In the genomic region with DNA sequence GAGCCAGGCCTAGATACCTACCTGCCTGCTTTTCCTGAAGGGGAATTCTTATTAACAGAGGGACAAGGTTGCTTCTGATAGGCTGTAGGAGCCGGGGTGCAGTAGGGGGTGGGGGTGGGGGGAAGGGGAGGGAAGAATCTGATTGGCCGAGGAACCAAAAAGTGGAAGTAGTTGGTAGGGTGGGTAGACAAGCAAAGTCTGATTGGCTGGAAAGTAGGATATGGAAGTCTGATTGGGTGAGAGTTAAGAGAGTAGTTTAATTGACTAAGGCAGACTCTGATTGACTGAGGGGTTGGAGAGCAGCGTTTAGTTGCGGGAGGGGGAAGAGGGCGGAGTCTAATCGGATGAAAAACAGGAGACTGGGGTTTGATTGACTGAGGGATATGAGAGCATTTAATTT, we compare ENCODE assay signal across 25 cellular contexts. TPM values are rescaled to one million over a fixed set of nuclear protein-coding genes. Genes with fewer than 3 reads are reported as not detected.
DNase-seq lines count a peak whose midpoint lies in the region; ATAC-seq, FAIRE-seq and TF ChIP-seq lines count a peak whose summit lies in the region.
"Had no signal": no experiment of that assay in that cellular context is flagged by ENCODE, and none has a peak within 500 bp of the region (broad histone marks: within the 10 kb centered on the region; RNA-seq: fewer than 3 reads in every experiment).

No MANE protein-coding gene starts in this region.

- POLR2A ChIA-PET in K562 (lab: Yijun Ruan, JAX) = no interaction called here

- no peaks in the 10 kb centered on the region for H4K20me1 ChIP-seq in K562 (replicated peaks; ENCODE audit: control insufficient read depth, insufficient read depth, low read length)

- no peak for TF ChIP-seq CTCF in K562 (IDR thresholded peaks at IDR 0.05 in 2 of 3, conservative IDR thresholded peaks at IDR 0.05 in 1 of 3; ENCODE audit: insufficient read depth in 2 of 3, low read depth in 1 of 3, low read length in 3 of 3)
- no peak for TF ChIP-seq CTCF in sigmoid colon (IDR thresholded peaks at IDR 0.05)

- H3K4me3 ChIP-seq in K562 (no peak overlapping the region), sigmoid colon (no peak overlapping the region)
- H3K4me3 ChIP-seq in effector memory CD4-positive, alpha-beta T cell (ENCODE audit: insufficient read depth, low read depth, low read length, poor library complexity, severe bottlenecking) = no peak overlapping the region
- H3K4me3 ChIP-seq: gastrocnemius medialis, HAP-1, MG63, spleen, upper lobe of left lung had no signal

- in situ Hi-C loops in K562 (cut with MboI) = no loop called here

- TF ChIP-seq POLR2A in H54 (IDR thresholded peaks at IDR 0.05; ENCODE audit: low read depth, low read length) (no peak), K562 (conservative IDR thresholded peaks at IDR 0.05) (no peak), sigmoid colon (IDR thresholded peaks at IDR 0.05) (no peak)

- H3K9me3 ChIP-seq in K562 (replicated peaks; ENCODE audit: control insufficient read depth, insufficient read depth, low read depth, low read length) = no peaks in the 10 kb centered on the region
- H3K9me3 ChIP-seq in sigmoid colon = no peaks in the 10 kb centered on the region
- no peaks in the 10 kb centered on the region for H3K9me3 ChIP-seq in effector memory CD4-positive, alpha-beta T cell (ENCODE audit: control insufficient read depth, low read length)
- H3K9me3 ChIP-seq: gastrocnemius medialis, HAP-1, spleen, upper lobe of left lung had no signal

- FAIRE-seq in H54 (lab: Jason Lieb, UNC) (no peak), K562 (lab: Jason Lieb, UNC) (no peak)

- TF ChIP-seq RAD21 in K562 (CRISPR knock-in tag; conservative IDR thresholded peaks at IDR 0.05 in 1 of 2, IDR thresholded peaks at IDR 0.05 in 1 of 2) = no peak

- no peak overlapping the region for H2AFZ ChIP-seq in K562 (ENCODE audit: low read depth, low read length)

- peaks cover 2 to 15% of the 10 kb centered on the region in 2 experiments; a peak in 4 of 5 replicates for H3K27me3 ChIP-seq in K562 (ENCODE audit: control insufficient read depth in 2 of 2, insufficient read depth in 2 of 2, low read length in 2 of 2)
- peaks cover 0 to 23% (median 5%) of the 10 kb centered on the region in 3 donors for H3K27me3 ChIP-seq in sigmoid colon
- no peaks in the 10 kb centered on the region for H3K27me3 ChIP-seq in effector memory CD4-positive, alpha-beta T cell (replicated peaks; ENCODE audit: control insufficient read depth, insufficient read depth, low read length, poor library complexity, severe bottlenecking)
- H3K27me3 ChIP-seq: upper lobe of left lung had no signal

- intact Hi-C loops in K562 (cut with micrococcal nuclease) = no loop called here
- intact Hi-C loops in sigmoid colon (cut with DNase I) = no loop called here

- peak; percentile 43 for ATAC-seq in K562
- ATAC-seq: esophagus mucosa, gastrocnemius medialis had no signal

- H3K9ac ChIP-seq in K562 (ENCODE audit: insufficient read depth in 1 of 2, low read depth in 2 of 2, low read length in 2 of 2) = no peak overlapping the region

- no TSS peak for BruUV-seq in K562 (replicated peaks; lab: Mats Ljungman, UMichigan)

- no peaks in the 10 kb centered on the region for H3K9me1 ChIP-seq in K562 (ENCODE audit: control insufficient read depth, insufficient read depth, low read length)

- H3K36me3 ChIP-seq in K562 (ENCODE audit: control insufficient read depth, insufficient read depth, low read length) (no peaks in the 10 kb centered on the region), sigmoid colon (no peaks in the 10 kb centered on the region)
- H3K36me3 ChIP-seq in effector memory CD4-positive, alpha-beta T cell (ENCODE audit: control insufficient read depth, insufficient read depth, low read length) = no peaks in the 10 kb centered on the region
- H3K36me3 ChIP-seq: gastrocnemius medialis, HAP-1, MG63, spleen, upper lobe of left lung had no signal

- DNase-seq in COLO829 (ENCODE audit: low spot score) (peak; percentile 13), H54 (ENCODE audit: insufficient read length, low spot score) (peak; percentile 68), RKO (ENCODE audit: low spot score) (peak; percentile 41), K562 (ENCODE audit: extremely low read depth in 1 of 4, low spot score in 3 of 4) (peak in 3 of 4 experiments; percentile 26 to 55 (median 28)), sigmoid colon (no peak), inferior parietal cortex (ENCODE audit: extremely low spot score) (no peak), SW 1271 (lab: John Stamatoyannopoulos, UW) (no peak)
- DNase-seq in effector memory CD4-positive, alpha-beta T cell = no peak
- DNase-seq: activated CD4-positive, alpha-beta T cell treated with anti-CD3 and anti-CD28 coated beads, Interleukin-2, amount 50 U/mL, for 4 hours; activated naive CD4-positive, alpha-beta T cell treated with Interleukin-2 at 50 U/mL for 16 hours; anterior cingulate cortex; DMS79 treated with DMSO at 0.1 percent for 48 hours; hypothalamus; MG63; NCI-H1930; NCI-H510A; spleen; stimulated activated CD4-positive, alpha-beta T cell treated with anti-CD3 and anti-CD28 coated beads, Interleukin-4, amount 100 ng/mL, for 24 hours; upper lobe of left lung had no signal

- H3K4me1 ChIP-seq in K562 (replicated peaks in 1 of 2; ENCODE audit: control insufficient read depth in 2 of 2, insufficient read depth in 2 of 2, low read length in 2 of 2) = no peaks in the 10 kb centered on the region
- H3K4me1 ChIP-seq in sigmoid colon = no peaks in the 10 kb centered on the region
- no peaks in the 10 kb centered on the region for H3K4me1 ChIP-seq in effector memory CD4-positive, alpha-beta T cell (ENCODE audit: control insufficient read depth, insufficient read depth, low read length, poor library complexity, severe bottlenecking)
- H3K4me1 ChIP-seq: HAP-1, spleen, upper lobe of left lung had no signal

- H3K79me2 ChIP-seq in K562 (ENCODE audit: control insufficient read depth, insufficient read depth, low read length) = no peaks in the 10 kb centered on the region

- WGBS in K562 (ENCODE audit: insufficient coverage, low coverage, missing lambda C conversion rate) = 2% methylated on average over 6 of the region's 6 CpGs
- WGBS in sigmoid colon, 2 donors = 58 to 72% methylated on average over 6 of the region's 6 CpGs

- no peak overlapping the region for H3K4me2 ChIP-seq in K562 (ENCODE audit: insufficient read depth, low read length)

- no peak overlapping the region for H3K27ac ChIP-seq in K562 (ENCODE audit: extremely low read depth, low read depth, low read length)
- H3K27ac ChIP-seq in sigmoid colon = no peak overlapping the region
- no peak overlapping the region for H3K27ac ChIP-seq in effector memory CD4-positive, alpha-beta T cell (ENCODE audit: insufficient read depth, low read length, poor library complexity, severe bottlenecking)
- H3K27ac ChIP-seq: gastrocnemius medialis, spleen, upper lobe of left lung had no signal

- TF ChIP-seq EP300 in K562 (IDR thresholded peaks at IDR 0.05; ENCODE audit: low read length) = no peak
- no peak for TF ChIP-seq EP300 in sigmoid colon (IDR thresholded peaks at IDR 0.05)

- CTCF ChIA-PET in K562 (lab: Yijun Ruan, JAX; ENCODE audit: low intra/inter-chr PET ratio) = no interaction called here

RNA-seq across cellular contexts. Expression of a gene that starts 9.4 kb away (rescaled TPM):
- not detected in 2 replicates for total RNA-seq in K562 (2011; cell fraction: chromatin; rRNA removed; ENCODE audit: low replicate concordance)
- not detected in 2 replicates for total RNA-seq in K562 (2011; cell fraction: nucleolus; rRNA removed)
- not detected in 2 replicates for total RNA-seq in K562 (2011; cell fraction: nucleoplasm; rRNA removed)
- not detected in 2 replicates for total RNA-seq in K562 (2014; rRNA removed)
- not detected in 2 replicates for total RNA-seq in K562 (2014; rRNA removed; fragmentation: Illumina TruSeq; extraction: Trizol)
- total RNA-seq in K562 (2015; rRNA removed; fragmentation: Illumina TruSeq; extraction: Trizol) = not detected in 2 replicates
- not detected in 2 replicates for total RNA-seq in K562 (2021)
- not detected in 2 replicates for polyA plus RNA-seq in K562 (2011; rRNA removed)
- polyA plus RNA-seq in K562 (2011; cell fraction: cytosol; rRNA removed) = not detected in 2 replicates
- not detected in 2 replicates for polyA plus RNA-seq in K562 (2011; cell fraction: nucleus; rRNA removed)
- not detected in 2 replicates for polyA plus RNA-seq in K562 (2012)
- polyA plus RNA-seq in K562 (2014; fragmentation: Illumina TruSeq; extraction: Trizol) = not detected in 2 replicates
- polyA plus RNA-seq in K562 (2014; fragmentation: Nextera tagmentation; extraction: Ambion mirVana) = not detected
- not detected in 2 replicates for polyA plus RNA-seq in K562 (2014; rRNA removed)
- polyA minus RNA-seq in K562 (2011; rRNA and poly(A)+ RNA removed) = not detected in 2 replicates
- not detected in 2 replicates for polyA minus RNA-seq in K562 (2011; cell fraction: cytosol; rRNA and poly(A)+ RNA removed)
- polyA minus RNA-seq in K562 (2011; cell fraction: nucleus; rRNA and poly(A)+ RNA removed) = not detected in 2 replicates
- total RNA-seq in sigmoid colon = not detected
- polyA plus RNA-seq in sigmoid colon = under 1 TPM in 1 of 3 donors, not detected in 2; 0.07 TPM
- total RNA-seq: kidney epithelial cell, myocyte, renal cortical epithelial cell had no signal

RNA-seq across cellular contexts. Expression of a gene that starts 19.6 kb away (rescaled TPM):
- total RNA-seq in K562 (2011; cell fraction: chromatin; rRNA removed; ENCODE audit: low replicate concordance) = not detected in 2 replicates
- total RNA-seq in K562 (2011; cell fraction: nucleolus; rRNA removed) = not detected in 2 replicates
- total RNA-seq in K562 (2011; cell fraction: nucleoplasm; rRNA removed) = not detected in 2 replicates
- total RNA-seq in K562 (2014; rRNA removed) (not detected in 2 replicates), K562 (2014; rRNA removed; fragmentation: Illumina TruSeq; extraction: Trizol) (not detected in 2 replicates), K562 (2015; rRNA removed; fragmentation: Illumina TruSeq; extraction: Trizol) (not detected in 2 replicates), K562 (2021) (not detected in 2 replicates), sigmoid colon (not detected)
- polyA plus RNA-seq in K562 (2011; rRNA removed) (not detected in 2 replicates), K562 (2014; fragmentation: Illumina TruSeq; extraction: Trizol) (not detected in 2 replicates), K562 (2014; fragmentation: Nextera tagmentation; extraction: Ambion mirVana) (not detected), K562 (2014; rRNA removed) (not detected in 2 replicates), sigmoid colon (under 1 TPM in 1 of 3 donors, not detected in 2; 0.60 TPM)
- polyA plus RNA-seq in K562 (2011; cell fraction: cytosol; rRNA removed) = not detected in 2 replicates
- not detected in 2 replicates for polyA plus RNA-seq in K562 (2011; cell fraction: nucleus; rRNA removed)
- polyA plus RNA-seq in K562 (2012) = not detected in 2 replicates
- polyA minus RNA-seq in K562 (2011; rRNA and poly(A)+ RNA removed) = not detected in 2 replicates
- not detected in 2 replicates for polyA minus RNA-seq in K562 (2011; cell fraction: cytosol; rRNA and poly(A)+ RNA removed)
- polyA minus RNA-seq in K562 (2011; cell fraction: nucleus; rRNA and poly(A)+ RNA removed) = not detected in 2 replicates
- total RNA-seq: esophagus mucosa, gastrocnemius medialis, kidney epithelial cell, myocyte, renal cortical epithelial cell, upper lobe of left lung had no signal

RNA-seq across cellular contexts. Expression of a gene that starts 34.6 kb away (rescaled TPM):
- 0.35 TPM in 1 of 2 replicates, not detected in the other for total RNA-seq in K562 (2011; cell fraction: chromatin; rRNA removed; ENCODE audit: low replicate concordance)
- total RNA-seq in K562 (2011; cell fraction: nucleolus; rRNA removed) = 0.13 TPM in 1 of 2 replicates, not detected in the other
- total RNA-seq in K562 (2011; cell fraction: nucleoplasm; rRNA removed) = 2.5 TPM in 1 of 2 replicates, not detected in the other
- total RNA-seq in K562 (2014; rRNA removed) = 0.04 TPM in 1 of 2 replicates, not detected in the other
- not detected in 2 replicates for total RNA-seq in K562 (2014; rRNA removed; fragmentation: Illumina TruSeq; extraction: Trizol)
- total RNA-seq in K562 (2015; rRNA removed; fragmentation: Illumina TruSeq; extraction: Trizol) = not detected in 2 replicates
- 0.44 and 0.87 TPM in 2 replicates for total RNA-seq in K562 (2021)
- polyA plus RNA-seq in K562 (2011; rRNA removed) = not detected in 2 replicates
- 0.01 TPM in 1 of 2 replicates, not detected in the other for polyA plus RNA-seq in K562 (2011; cell fraction: cytosol; rRNA removed)
- 0.04 and 0.16 TPM in 2 replicates for polyA plus RNA-seq in K562 (2011; cell fraction: nucleus; rRNA removed)
- polyA plus RNA-seq in K562 (2012) = 0.08 and 0.16 TPM in 2 replicates
- not detected in 2 replicates for polyA plus RNA-seq in K562 (2014; fragmentation: Illumina TruSeq; extraction: Trizol)
- polyA plus RNA-seq in K562 (2014; fragmentation: Nextera tagmentation; extraction: Ambion mirVana) = not detected
- 0.07 TPM in 1 of 2 replicates, not detected in the other for polyA plus RNA-seq in K562 (2014; rRNA removed)
- not detected in 2 replicates for polyA minus RNA-seq in K562 (2011; rRNA and poly(A)+ RNA removed)
- not detected in 2 replicates for polyA minus RNA-seq in K562 (2011; cell fraction: cytosol; rRNA and poly(A)+ RNA removed)
- not detected in 2 replicates for polyA minus RNA-seq in K562 (2011; cell fraction: nucleus; rRNA and poly(A)+ RNA removed)
- total RNA-seq in sigmoid colon = 1 to 10 TPM; 1.1 to 2.0 (median 1.5) TPM
- polyA plus RNA-seq in sigmoid colon = 10 to 100 TPM in 1 of 3 donors, 1 to 10 TPM in 1, under 1 TPM in 1; 0.60 to 20.3 (median 1.6) TPM
- total RNA-seq: kidney epithelial cell, myocyte had no signal

RNA-seq across cellular contexts. Expression of a gene that starts 49.2 kb away (rescaled TPM):
- 13.2 and 37.4 TPM in 2 replicates for total RNA-seq in K562 (2011; cell fraction: chromatin; rRNA removed; ENCODE audit: low replicate concordance)
- 27.4 and 28.3 TPM in 2 replicates for total RNA-seq in K562 (2011; cell fraction: nucleolus; rRNA removed)
- total RNA-seq in K562 (2011; cell fraction: nucleoplasm; rRNA removed) = 20.2 and 22.8 TPM in 2 replicates
- 13.9 and 16.0 TPM in 2 replicates for total RNA-seq in K562 (2014; rRNA removed)
- 1.1 and 1.3 TPM in 2 replicates for total RNA-seq in K562 (2014; rRNA removed; fragmentation: Illumina TruSeq; extraction: Trizol)
- total RNA-seq in K562 (2015; rRNA removed; fragmentation: Illumina TruSeq; extraction: Trizol) = 4.8 and 5.4 TPM in 2 replicates
- 32.7 and 37.5 TPM in 2 replicates for total RNA-seq in K562 (2021)
- polyA plus RNA-seq in K562 (2011; rRNA removed) = 3.7 and 4.7 TPM in 2 replicates
- polyA plus RNA-seq in K562 (2011; cell fraction: cytosol; rRNA removed) = 5.3 and 12.2 TPM in 2 replicates
- 16.0 and 33.9 TPM in 2 replicates for polyA plus RNA-seq in K562 (2011; cell fraction: nucleus; rRNA removed)
- 18.0 and 22.2 TPM in 2 replicates for polyA plus RNA-seq in K562 (2012)
- 9.4 and 22.9 TPM in 2 replicates for polyA plus RNA-seq in K562 (2014; fragmentation: Illumina TruSeq; extraction: Trizol)
- polyA plus RNA-seq in K562 (2014; fragmentation: Nextera tagmentation; extraction: Ambion mirVana) = under 1 TPM; 0.06 to 0.08 TPM
- 19.1 and 21.8 TPM in 2 replicates for polyA plus RNA-seq in K562 (2014; rRNA removed)
- polyA minus RNA-seq in K562 (2011; rRNA and poly(A)+ RNA removed) = 0.63 and 1.1 TPM in 2 replicates
- polyA minus RNA-seq in K562 (2011; cell fraction: cytosol; rRNA and poly(A)+ RNA removed) = 7.5 and 9.4 TPM in 2 replicates
- 5.3 and 6.5 TPM in 2 replicates for polyA minus RNA-seq in K562 (2011; cell fraction: nucleus; rRNA and poly(A)+ RNA removed)
- 10 to 100 TPM; 16.3 to 49.6 (median 28.4) TPM for total RNA-seq in sigmoid colon
- polyA plus RNA-seq in sigmoid colon = 10 to 100 TPM in 1 of 3 donors, 1 to 10 TPM in 2; 7.8 to 18.3 (median 9.2) TPM

Comparison
In these comparisons a context has a peak if more than half of its experiments do, and no peak if none do; other contexts are left out.
1. DNase-seq: peak in COLO829 (single experiment), H54 (single experiment), RKO (single experiment) and K562 (3 of 4); none in sigmoid colon (single experiment), inferior parietal cortex (single experiment), SW 1271 (0 of 2) and effector memory CD4-positive, alpha-beta T cell (0 of 3).